ENCODE assay signal across 1 cellular context in genomic region chr20:50690979-50691584, GRCh38.
TF ChIP-seq lines count a peak whose summit lies in the region.

Gene RIPOR3, minus strand, starts transcription at chr20:50691542. Its CDS starts 414 bp downstream, at chr20:50691128.

TF ChIP-seq in K562, 482 proteins besides CTCF, POLR2A, EP300 and RAD21 (continued from another document):
- TF ChIP-seq TCF3 (CRISPR knock-in tag; IDR thresholded peaks at IDR 0.05) (peak; percentile 98), RBBP5 (IDR thresholded peaks at IDR 0.05; ENCODE audit: borderline replicate concordance, insufficient read depth, low read length, poor library complexity, severe bottlenecking) (peak; percentile 59), SAFB2 (IDR thresholded peaks at IDR 0.05; ENCODE audit: borderline replicate concordance, low read depth, low read length, severe bottlenecking) (no peak), PREB (CRISPR knock-in tag; IDR thresholded peaks at IDR 0.05) (no peak), ZNF589 (CRISPR knock-in tag; IDR thresholded peaks at IDR 0.05; ENCODE audit: low read depth) (peak; percentile 96), SMARCC2 (IDR thresholded peaks at IDR 0.05; ENCODE audit: low read depth) (peak; percentile 88), ZNF3 (CRISPR knock-in tag; IDR thresholded peaks at IDR 0.05) (no peak), ZNF395 (CRISPR knock-in tag; IDR thresholded peaks at IDR 0.05) (peak; percentile 98), THRAP3 (IDR thresholded peaks at IDR 0.05; ENCODE audit: borderline replicate concordance) (no peak), REST (CRISPR knock-in tag; IDR thresholded peaks at IDR 0.05; ENCODE audit: low read depth) (0 out of 2 replicates have a peak, but pooled peaks have one; percentile 25), CHAMP1 (IDR thresholded peaks at IDR 0.05) (peak; percentile 79), GATA2 (CRISPR knock-in tag; IDR thresholded peaks at IDR 0.05) (peak; percentile 97), KLF6 (CRISPR knock-in tag; IDR thresholded peaks at IDR 0.05; ENCODE audit: borderline replicate concordance) (peak; percentile 74; the same call in 1 of the 2 replicates), MTF1 (CRISPR knock-in tag; IDR thresholded peaks at IDR 0.05; ENCODE audit: borderline replicate concordance) (no peak), POLR2G (IDR thresholded peaks at IDR 0.05; ENCODE audit: low read depth, low read length) (peak; percentile 87), PHF8 (IDR thresholded peaks at IDR 0.05; ENCODE audit: borderline replicate concordance, low read length) (peak; percentile 54; the same call in 1 of the 2 replicates)
TF ChIP-seq in K562: peak in this region for 172.
